ENCODE assay signal across 8 cellular contexts in the genomic region with DNA sequence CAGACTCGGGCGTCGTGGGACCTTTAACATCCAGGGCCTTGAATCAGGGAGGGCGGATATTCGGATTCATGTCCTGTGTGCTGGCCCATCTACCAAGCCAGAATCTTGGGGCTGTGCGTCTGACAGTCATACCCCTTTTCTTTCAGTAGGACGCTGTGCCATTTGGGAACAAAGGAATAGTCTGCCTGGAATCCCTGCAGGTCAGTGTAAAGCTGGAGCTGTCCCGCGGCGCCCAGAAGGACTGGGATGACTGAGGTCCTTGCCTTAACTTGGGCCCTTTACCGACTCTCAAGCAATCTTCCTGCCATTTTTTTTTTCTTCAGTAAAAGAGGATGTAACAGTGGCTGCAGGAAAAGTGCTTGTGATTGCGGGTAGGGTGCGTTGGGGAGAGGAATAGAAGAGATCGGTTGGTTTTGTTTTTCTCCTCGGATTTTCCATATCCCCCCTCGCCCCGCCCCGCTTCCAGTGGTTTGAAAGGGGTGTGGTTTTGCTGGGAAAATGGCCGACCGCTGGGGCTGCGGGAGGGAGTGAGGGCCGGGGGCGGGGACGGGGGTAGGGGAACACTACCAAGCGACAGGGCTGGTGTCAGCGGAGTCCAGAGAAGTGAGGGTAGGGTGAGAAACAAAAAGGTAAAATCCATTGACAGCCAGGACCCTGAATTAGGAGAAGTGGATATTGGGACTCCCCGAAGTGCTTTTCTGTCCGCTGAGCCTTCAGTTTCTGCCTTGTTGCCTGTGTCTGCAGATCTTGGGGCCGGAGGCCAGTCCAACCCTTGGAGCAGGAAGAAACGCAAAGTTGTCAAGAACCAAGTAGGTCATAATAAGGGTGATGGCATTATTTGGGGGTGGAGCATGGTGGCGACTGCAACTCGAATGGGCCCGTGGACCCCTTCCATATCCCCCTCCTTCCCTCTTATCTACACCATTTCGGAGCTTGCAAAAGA. TPM values are rescaled to one million over a fixed set of nuclear protein-coding genes. Genes with fewer than 3 reads are reported as not detected.
DNase-seq lines count a peak whose midpoint lies in the region; ATAC-seq and TF ChIP-seq lines count a peak whose summit lies in the region.

No MANE protein-coding gene starts in this region.

- peaks cover 0 to 12% (median 0%) of the 10 kb centered on the region in 6 donors for H3K36me3 ChIP-seq in spleen

- peak; percentile 83 for DNase-seq in GM03348 (ENCODE audit: low spot score)
- DNase-seq in NCI-H2227 treated with DMSO at 0.1 percent for 48 hours (lab: John Stamatoyannopoulos, UW), result peak; percentile 49
- DNase-seq in kidney glomerular epithelial cell (lab: John Stamatoyannopoulos, UW), result peak; percentile 1
- DNase-seq in spleen, result no peak

- H3K4me1 ChIP-seq in spleen, result peaks cover 0 to 3% (median 0%) of the 10 kb centered on the region in 6 donors

- ATAC-seq in HG03159 (IDR thresholded peaks at IDR 0.05; ENCODE audit: unreplicated experiment) (no peak), HG03045 (IDR thresholded peaks at IDR 0.05; ENCODE audit: unreplicated experiment) (no peak), GM19351 (IDR thresholded peaks at IDR 0.05; ENCODE audit: unreplicated experiment) (no peak)

- H3K4me3 ChIP-seq in spleen, result peak overlapping the region; percentile 30 to 69 (median 41)

- H3K4me3 Mint-ChIP-seq in dendritic cell treated with granulocyte-macrophage colony-stimulating factor and Interleukin-4, amounts not matched to agents 40 ng/mL and 50 ng/mL, for 4 days, result peak overlapping the region; percentile 85

- peaks cover 15% of the 10 kb centered on the region for H3K4me1 Mint-ChIP-seq in dendritic cell treated with granulocyte-macrophage colony-stimulating factor and Interleukin-4, amounts not matched to agents 40 ng/mL and 50 ng/mL, for 4 days (ENCODE audit: low read depth)

- H3K9me3 Mint-ChIP-seq in dendritic cell treated with granulocyte-macrophage colony-stimulating factor and Interleukin-4, amounts not matched to agents 40 ng/mL and 50 ng/mL, for 4 days, result no peaks in the 10 kb centered on the region

- no peaks in the 10 kb centered on the region for H3K27me3 Mint-ChIP-seq in dendritic cell treated with granulocyte-macrophage colony-stimulating factor and Interleukin-4, amounts not matched to agents 40 ng/mL and 50 ng/mL, for 4 days

- H3K27ac Mint-ChIP-seq in dendritic cell treated with granulocyte-macrophage colony-stimulating factor and Interleukin-4, amounts not matched to agents 40 ng/mL and 50 ng/mL, for 4 days, result peak overlapping the region; percentile 91

- no peak for TF ChIP-seq CTCF in spleen (IDR thresholded peaks at IDR 0.05 in 8 of 11, conservative IDR thresholded peaks at IDR 0.05 in 3 of 11)

- peak overlapping the region; percentile 20 to 85 (median 80) for H3K27ac ChIP-seq in spleen

- H3K9me3 ChIP-seq in spleen, result no peaks in the 10 kb centered on the region

- H3K36me3 Mint-ChIP-seq in dendritic cell treated with granulocyte-macrophage colony-stimulating factor and Interleukin-4, amounts not matched to agents 40 ng/mL and 50 ng/mL, for 4 days (ENCODE audit: low read depth), result peaks cover 25% of the 10 kb centered on the region

- no peak for TF ChIP-seq POLR2A in spleen (IDR thresholded peaks at IDR 0.05)

- H3K27me3 ChIP-seq in spleen (replicated peaks in 1 of 7), result peaks cover 0 to 14% (median 0%) of the 10 kb centered on the region in 7 donors

- WGBS in spleen, 5 donors, result 13 to 44% (median 21%) methylated on average over 25 to 34 of the region's 34 CpGs

- intact Hi-C loops in dendritic cell treated with granulocyte-macrophage colony-stimulating factor and Interleukin-4, amounts not matched to agents 40 ng/mL and 50 ng/mL, for 4 days (cut with micrococcal nuclease), result no loop called here
- intact Hi-C loops in spleen (cut with DNase I; ENCODE audit: low total_unique reads), result no loop called here

RNA-seq across cellular contexts. Expression of a gene that starts 0.7 kb away (rescaled TPM):
- 10 to 100 TPM; 10.9 to 22.8 (median 18.0) TPM for total RNA-seq in spleen
- 10 to 100 TPM in 1 of 3 donors, 1 to 10 TPM in 2; 5.2 to 12.3 (median 6.9) TPM for polyA plus RNA-seq in spleen
